Comparison of ENCODE assay signal across 1 cellular context in genomic region chr6:77463881-77464867, GRCh38.
A peak's percentile ranks its signal among the peaks of the same experiment; 100 is the strongest.
TF ChIP-seq lines count a peak whose summit lies in the region.

No MANE protein-coding gene starts in this region.

TF ChIP-seq in WTC11, 78 proteins besides CTCF, POLR2A, EP300 and RAD21 (continued from another document and continues in another):
- TF ChIP-seq MAX (CRISPR knock-in tag; IDR thresholded peaks at IDR 0.05) (peak; percentile 63; the same call in 1 of the 2 replicates), ATF2 (CRISPR knock-in tag; IDR thresholded peaks at IDR 0.05; ENCODE audit: borderline replicate concordance, low read depth) (no peak), ZNF532 (CRISPR knock-in tag; IDR thresholded peaks at IDR 0.05; ENCODE audit: borderline replicate concordance) (no peak), CREB1 (CRISPR knock-in tag; IDR thresholded peaks at IDR 0.05) (0 out of 2 replicates have a peak, but pooled peaks have one; percentile 22), ZNF671 (CRISPR knock-in tag; IDR thresholded peaks at IDR 0.05) (no peak), OVOL2 (CRISPR knock-in tag; IDR thresholded peaks at IDR 0.05; ENCODE audit: borderline replicate concordance) (no peak), IRF1 (CRISPR knock-in tag; IDR thresholded peaks at IDR 0.05) (0 out of 2 replicates have a peak, but pooled peaks have one; percentile 30), GRHL2 (CRISPR knock-in tag; IDR thresholded peaks at IDR 0.05; ENCODE audit: insufficient replicate concordance, severe bottlenecking) (no peak), STAT6 (CRISPR knock-in tag; conservative IDR thresholded peaks at IDR 0.05; ENCODE audit: low read depth) (no peak), SOX15 (CRISPR knock-in tag; IDR thresholded peaks at IDR 0.05) (no peak), FOXJ3 (CRISPR knock-in tag; IDR thresholded peaks at IDR 0.05; ENCODE audit: borderline replicate concordance) (no peak), HMGXB4 (CRISPR knock-in tag; IDR thresholded peaks at IDR 0.05) (peak; percentile 84), NFYB (CRISPR knock-in tag; conservative IDR thresholded peaks at IDR 0.05; ENCODE audit: low read depth) (no peak), ARID4B (CRISPR knock-in tag; IDR thresholded peaks at IDR 0.05; ENCODE audit: borderline replicate concordance) (peak; percentile 52; the same call in 1 of the 2 replicates), HMGA2 (CRISPR knock-in tag; IDR thresholded peaks at IDR 0.05) (no peak), ATF1 (CRISPR knock-in tag; IDR thresholded peaks at IDR 0.05) (no peak), PRDM15 (CRISPR knock-in tag; IDR thresholded peaks at IDR 0.05) (peak; percentile 56; the same call in 1 of the 2 replicates), JUN (CRISPR knock-in tag; IDR thresholded peaks at IDR 0.05) (no peak), CDX4 (CRISPR knock-in tag; IDR thresholded peaks at IDR 0.05; ENCODE audit: borderline replicate concordance) (no peak), AR (CRISPR knock-in tag; IDR thresholded peaks at IDR 0.05) (no peak), PREB (CRISPR knock-in tag; IDR thresholded peaks at IDR 0.05; ENCODE audit: borderline replicate concordance) (no peak), ETV6 (CRISPR knock-in tag; IDR thresholded peaks at IDR 0.05) (peak; percentile 83), SMAD3 (CRISPR knock-in tag; IDR thresholded peaks at IDR 0.05; ENCODE audit: borderline replicate concordance) (no peak)
